In genomic region chr5:173547579-173547978, GRCh38 we compare ENCODE assay signal across 2 cellular contexts.
TF ChIP-seq lines count a peak whose summit lies in the region.

No MANE protein-coding gene starts in this region.

TF ChIP-seq in H1, 55 proteins besides CTCF, POLR2A, EP300 and RAD21 (continued from another document):
- TF ChIP-seq PHF8 (conservative IDR thresholded peaks at IDR 0.05; ENCODE audit: low read depth, low read length) (no peak), SIN3A (conservative IDR thresholded peaks at IDR 0.05 in 1 of 2, IDR thresholded peaks at IDR 0.05 in 1 of 2; ENCODE audit: low read depth in 1 of 2, low read length in 2 of 2) (no peak), GABPA (IDR thresholded peaks at IDR 0.05; ENCODE audit: borderline replicate concordance, insufficient read depth, low read length) (no peak), GTF2F1 (IDR thresholded peaks at IDR 0.05; ENCODE audit: borderline replicate concordance, low read depth, low read length) (no peak), RNF2 (IDR thresholded peaks at IDR 0.05; ENCODE audit: borderline replicate concordance, low read depth, low read length, missing control alignments, poor library complexity, severe bottlenecking) (no peak), JUN (IDR thresholded peaks at IDR 0.05; ENCODE audit: low read depth, low read length) (no peak), SIRT6 (IDR thresholded peaks at IDR 0.05; ENCODE audit: low read length) (no peak), HDAC6 (IDR thresholded peaks at IDR 0.05; ENCODE audit: low read depth, low read length) (no peak), TEAD4 (IDR thresholded peaks at IDR 0.05; ENCODE audit: low read depth, low read length) (no peak), ZNF274 (IDR thresholded peaks at IDR 0.05; ENCODE audit: borderline replicate concordance, extremely low read depth, low read length) (no peak), CTBP2 (IDR thresholded peaks at IDR 0.05; ENCODE audit: borderline replicate concordance, insufficient read depth, insufficient read length, low read length) (no peak), KDM5A (IDR thresholded peaks at IDR 0.05; ENCODE audit: low read length) (no peak), RBBP5 (IDR thresholded peaks at IDR 0.05; ENCODE audit: borderline replicate concordance, low read depth, low read length) (no peak), SP2 (IDR thresholded peaks at IDR 0.05; ENCODE audit: low read length) (no peak), CEBPB (IDR thresholded peaks at IDR 0.05; ENCODE audit: low read depth, low read length) (no peak), HDAC2 (IDR thresholded peaks at IDR 0.05; ENCODE audit: borderline replicate concordance in 1 of 2, low read depth in 2 of 2, low read length in 2 of 2) (no peak), CBX8 (IDR thresholded peaks at IDR 0.05; ENCODE audit: borderline replicate concordance, low read depth, low read length) (no peak)
TF ChIP-seq in H1: peak in this region for 0.

TF ChIP-seq in GM23338, 12 proteins besides CTCF, POLR2A, EP300 and RAD21 (continued from another document):
- no peak for TF ChIP-seq ETS1 (IDR thresholded peaks at IDR 0.05)
- TF ChIP-seq REST (IDR thresholded peaks at IDR 0.05; ENCODE audit: unreplicated experiment), result no peak
- TF ChIP-seq EZH2phosphoT487 (IDR thresholded peaks at IDR 0.05; ENCODE audit: unreplicated experiment), result no peak
- no peak for TF ChIP-seq ZNF462 (CRISPR knock-in tag; IDR thresholded peaks at IDR 0.05)
- no peak for TF ChIP-seq STAT1 (IDR thresholded peaks at IDR 0.05; ENCODE audit: unreplicated experiment)
- no peak for TF ChIP-seq NANOG (IDR thresholded peaks at IDR 0.05; ENCODE audit: borderline replicate concordance)
- TF ChIP-seq JUNB (IDR thresholded peaks at IDR 0.05; ENCODE audit: unreplicated experiment), result no peak
- no peak for TF ChIP-seq ZNF331 (CRISPR knock-in tag; IDR thresholded peaks at IDR 0.05; ENCODE audit: low read depth)
